8 cellular contexts compared by ENCODE assay signal in the genomic region with DNA sequence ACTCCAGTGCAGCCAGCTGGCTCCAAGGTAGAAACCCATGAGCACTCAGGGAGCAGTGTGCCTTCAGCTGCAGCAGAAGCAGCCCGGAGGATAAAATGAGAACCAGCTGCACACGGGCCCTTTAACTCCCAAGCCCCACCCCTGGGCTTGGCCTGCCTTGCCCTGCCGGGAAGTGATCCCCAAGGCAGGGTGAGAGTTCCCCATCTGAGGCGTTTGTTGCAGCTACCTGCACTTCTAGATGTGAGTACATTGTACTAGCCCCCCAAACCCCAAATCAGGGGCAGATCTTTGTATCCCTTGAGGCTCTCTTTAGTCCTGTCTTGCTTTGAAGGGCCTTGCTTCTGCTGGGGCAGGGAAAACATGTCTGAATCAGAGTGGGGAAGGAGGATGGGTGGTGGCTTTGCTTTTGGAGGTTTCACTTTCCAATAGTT. TPM values are rescaled to one million over a fixed set of nuclear protein-coding genes. Genes with fewer than 3 reads are reported as not detected.
DNase-seq lines count a peak whose midpoint lies in the region; ATAC-seq and TF ChIP-seq lines count a peak whose summit lies in the region.

A gene (plus strand): TSS at position 192 of the 431 bp plus-strand sequence. CDS start 10,088 bp downstream, outside the sequence.

- H3K9me3 ChIP-seq in A673 (ENCODE audit: low read depth, low read length, poor library complexity, severe bottlenecking) (no peaks in the 10 kb centered on the region), NT2/D1 (ENCODE audit: insufficient read depth, low read length) (no peaks in the 10 kb centered on the region)

- peak; percentile 50 for ATAC-seq in foreskin keratinocyte
- ATAC-seq in omental fat pad (ENCODE audit: low FRiP score), result no peak
- ATAC-seq in HG03139 (IDR thresholded peaks at IDR 0.05; ENCODE audit: unreplicated experiment), result no peak

- peak within 1 kb of the TSS; percentile 53 for H3K9ac ChIP-seq in NT2/D1 (ENCODE audit: insufficient read length, low read depth)

- TF ChIP-seq POLR2A in GM15510 (IDR thresholded peaks at IDR 0.05; ENCODE audit: borderline replicate concordance, extremely low read depth, insufficient read length), result peak; percentile 56

- no peak for TF ChIP-seq CTCF in A673 (conservative IDR thresholded peaks at IDR 0.05; ENCODE audit: low read depth, low read length)
- TF ChIP-seq CTCF in foreskin keratinocyte (conservative IDR thresholded peaks at IDR 0.05), result no peak
- TF ChIP-seq CTCF in omental fat pad (IDR thresholded peaks at IDR 0.05), result no peak

- H3K27me3 ChIP-seq in A673 (replicated peaks; ENCODE audit: insufficient read depth, low read depth, low read length, poor library complexity), result no peaks in the 10 kb centered on the region
- H3K27me3 ChIP-seq in NT2/D1 (ENCODE audit: insufficient read depth, insufficient read length), result no peaks in the 10 kb centered on the region
- no peaks in the 10 kb centered on the region for H3K27me3 ChIP-seq in foreskin keratinocyte

- peak within 1 kb of the TSS; percentile 39 for H3K27ac ChIP-seq in A673 (ENCODE audit: low read depth, low read length, poor library complexity, severe bottlenecking)
- H3K27ac ChIP-seq in foreskin keratinocyte, result peak within 1 kb of the TSS; percentile 32

- CTCF ChIA-PET in A673 (lab: Charles Lee), result interaction anchor here (1.0 kb wide), 1 partner anchor 29 kb away, joined by 3 read pairs; no protein-coding TSS in a partner anchor

- POLR2A ChIA-PET in A673 (lab: Charles Lee; ENCODE audit: low non-redundant PET), result no interaction called here

- H3K4me1 ChIP-seq in A673 (ENCODE audit: insufficient read depth, low read length, poor library complexity, severe bottlenecking) (peaks cover 44% of the 10 kb centered on the region), NT2/D1 (ENCODE audit: insufficient read depth, insufficient read length) (peaks cover 22% of the 10 kb centered on the region), foreskin keratinocyte (peaks cover 17% of the 10 kb centered on the region)

- peak within 1 kb of the TSS; percentile 31 for H3K4me3 ChIP-seq in A673 (ENCODE audit: low read depth, low read length, poor library complexity, severe bottlenecking)
- peak within 1 kb of the TSS; percentile 5 for H3K4me3 ChIP-seq in NT2/D1 (ENCODE audit: insufficient read length, low read depth)

- peak; percentile 59 for DNase-seq in A673 (ENCODE audit: low spot score)
- no peak for DNase-seq in NT2/D1 (ENCODE audit: low read depth, low spot score)
- DNase-seq in activated naive CD4-positive, alpha-beta T cell treated with Interleukin-2 at 50 U/mL for 16 hours, result peak; percentile 61
- peak in 1 of 2 donors; percentile 65 for DNase-seq in foreskin keratinocyte
- no peak for DNase-seq in omental fat pad (ENCODE audit: low spot score)
- no peak for DNase-seq in retina

- no TSS peak for BruUV-seq in A673 (replicated peaks; lab: Mats Ljungman, UMichigan)

- H3K36me3 ChIP-seq in A673 (ENCODE audit: insufficient read depth, low read length, poor library complexity, severe bottlenecking) (peaks cover 22% of the 10 kb centered on the region), NT2/D1 (ENCODE audit: insufficient read depth, insufficient read length, low read length) (peaks cover 38% of the 10 kb centered on the region)

- intact Hi-C loops in A673 (cut with micrococcal nuclease; ENCODE audit: unreplicated experiment), result no loop called here

RNA-seq across cellular contexts. Expression of the gene that starts here (rescaled TPM):
- total RNA-seq in A673 (2021), result 5.6 and 7.1 TPM in 2 replicates
- total RNA-seq in foreskin keratinocyte, result 132 and 138 TPM in 2 replicates
- 111 and 123 TPM in 2 replicates for polyA plus RNA-seq in foreskin keratinocyte
- 100 to 1,000 TPM; 101 to 151 (median 129) TPM for total RNA-seq in omental fat pad

Comparison
In these comparisons a context has a peak if more than half of its experiments do, and no peak if none do; other contexts are left out.
1. RNA of the gene that starts here (total RNA-seq): 101 to 151 TPM in omental fat pad and 132 to 138 TPM in foreskin keratinocyte; 5.6 to 7.1 TPM in A673; every median in the first group is over 10 times any median in the second.
2. DNase-seq: peak in A673 (single experiment) and activated naive CD4-positive, alpha-beta T cell treated with Interleukin-2 at 50 U/mL for 16 hours (single experiment); none in NT2/D1 (single experiment), omental fat pad (single experiment) and retina (single experiment).